ENCODE assay signal across 1 cellular context in the genomic region with DNA sequence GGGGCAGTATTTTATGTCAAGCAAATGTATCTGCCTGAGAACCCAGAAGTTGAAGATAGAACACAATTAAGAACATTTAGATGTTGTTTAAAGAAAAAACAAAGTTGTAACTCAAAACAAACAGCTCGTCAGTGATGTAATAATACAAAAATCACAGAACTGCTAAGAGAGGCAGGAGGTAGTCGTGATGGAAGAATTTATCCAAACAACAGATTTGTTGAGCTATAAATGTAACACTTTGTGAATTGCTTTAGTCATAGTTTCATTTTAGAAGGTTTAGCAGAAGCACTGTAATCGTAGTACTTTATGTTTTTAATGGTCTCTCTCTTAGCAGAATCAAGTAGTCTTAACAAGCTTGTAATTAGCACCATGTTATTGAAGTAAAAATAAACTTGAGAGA.
TF ChIP-seq lines count a peak whose summit lies in the region.

No MANE protein-coding gene starts in this region.

TF ChIP-seq in GM12878, 131 proteins besides CTCF, POLR2A, EP300 and RAD21:
- TF ChIP-seq CHD4 (IDR thresholded peaks at IDR 0.05): no peak
- TF ChIP-seq CBX3 (IDR thresholded peaks at IDR 0.05; ENCODE audit: borderline replicate concordance, low read depth): no peak
- TF ChIP-seq, protein P1, sequence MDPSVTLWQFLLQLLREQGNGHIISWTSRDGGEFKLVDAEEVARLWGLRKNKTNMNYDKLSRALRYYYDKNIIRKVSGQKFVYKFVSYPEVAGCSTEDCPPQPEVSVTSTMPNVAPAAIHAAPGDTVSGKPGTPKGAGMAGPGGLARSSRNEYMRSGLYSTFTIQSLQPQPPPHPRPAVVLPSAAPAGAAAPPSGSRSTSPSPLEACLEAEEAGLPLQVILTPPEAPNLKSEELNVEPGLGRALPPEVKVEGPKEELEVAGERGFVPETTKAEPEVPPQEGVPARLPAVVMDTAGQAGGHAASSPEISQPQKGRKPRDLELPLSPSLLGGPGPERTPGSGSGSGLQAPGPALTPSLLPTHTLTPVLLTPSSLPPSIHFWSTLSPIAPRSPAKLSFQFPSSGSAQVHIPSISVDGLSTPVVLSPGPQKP (IDR thresholded peaks at IDR 0.05; ENCODE audit: low read depth, low read length): no peak
- TF ChIP-seq, protein P2, sequence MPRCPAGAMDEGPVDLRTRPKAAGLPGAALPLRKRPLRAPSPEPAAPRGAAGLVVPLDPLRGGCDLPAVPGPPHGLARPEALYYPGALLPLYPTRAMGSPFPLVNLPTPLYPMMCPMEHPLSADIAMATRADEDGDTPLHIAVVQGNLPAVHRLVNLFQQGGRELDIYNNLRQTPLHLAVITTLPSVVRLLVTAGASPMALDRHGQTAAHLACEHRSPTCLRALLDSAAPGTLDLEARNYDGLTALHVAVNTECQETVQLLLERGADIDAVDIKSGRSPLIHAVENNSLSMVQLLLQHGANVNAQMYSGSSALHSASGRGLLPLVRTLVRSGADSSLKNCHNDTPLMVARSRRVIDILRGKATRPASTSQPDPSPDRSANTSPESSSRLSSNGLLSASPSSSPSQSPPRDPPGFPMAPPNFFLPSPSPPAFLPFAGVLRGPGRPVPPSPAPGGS (IDR thresholded peaks at IDR 0.05; ENCODE audit: borderline replicate concordance, insufficient read depth, low read depth, low read length, poor library complexity, severe bottlenecking): no peak
- TF ChIP-seq NFIC (IDR thresholded peaks at IDR 0.05; ENCODE audit: low read depth, low read length): no peak
- no peak for TF ChIP-seq POLR2AphosphoS5 (IDR thresholded peaks at IDR 0.05; ENCODE audit: low read length)
- TF ChIP-seq, protein P3, sequence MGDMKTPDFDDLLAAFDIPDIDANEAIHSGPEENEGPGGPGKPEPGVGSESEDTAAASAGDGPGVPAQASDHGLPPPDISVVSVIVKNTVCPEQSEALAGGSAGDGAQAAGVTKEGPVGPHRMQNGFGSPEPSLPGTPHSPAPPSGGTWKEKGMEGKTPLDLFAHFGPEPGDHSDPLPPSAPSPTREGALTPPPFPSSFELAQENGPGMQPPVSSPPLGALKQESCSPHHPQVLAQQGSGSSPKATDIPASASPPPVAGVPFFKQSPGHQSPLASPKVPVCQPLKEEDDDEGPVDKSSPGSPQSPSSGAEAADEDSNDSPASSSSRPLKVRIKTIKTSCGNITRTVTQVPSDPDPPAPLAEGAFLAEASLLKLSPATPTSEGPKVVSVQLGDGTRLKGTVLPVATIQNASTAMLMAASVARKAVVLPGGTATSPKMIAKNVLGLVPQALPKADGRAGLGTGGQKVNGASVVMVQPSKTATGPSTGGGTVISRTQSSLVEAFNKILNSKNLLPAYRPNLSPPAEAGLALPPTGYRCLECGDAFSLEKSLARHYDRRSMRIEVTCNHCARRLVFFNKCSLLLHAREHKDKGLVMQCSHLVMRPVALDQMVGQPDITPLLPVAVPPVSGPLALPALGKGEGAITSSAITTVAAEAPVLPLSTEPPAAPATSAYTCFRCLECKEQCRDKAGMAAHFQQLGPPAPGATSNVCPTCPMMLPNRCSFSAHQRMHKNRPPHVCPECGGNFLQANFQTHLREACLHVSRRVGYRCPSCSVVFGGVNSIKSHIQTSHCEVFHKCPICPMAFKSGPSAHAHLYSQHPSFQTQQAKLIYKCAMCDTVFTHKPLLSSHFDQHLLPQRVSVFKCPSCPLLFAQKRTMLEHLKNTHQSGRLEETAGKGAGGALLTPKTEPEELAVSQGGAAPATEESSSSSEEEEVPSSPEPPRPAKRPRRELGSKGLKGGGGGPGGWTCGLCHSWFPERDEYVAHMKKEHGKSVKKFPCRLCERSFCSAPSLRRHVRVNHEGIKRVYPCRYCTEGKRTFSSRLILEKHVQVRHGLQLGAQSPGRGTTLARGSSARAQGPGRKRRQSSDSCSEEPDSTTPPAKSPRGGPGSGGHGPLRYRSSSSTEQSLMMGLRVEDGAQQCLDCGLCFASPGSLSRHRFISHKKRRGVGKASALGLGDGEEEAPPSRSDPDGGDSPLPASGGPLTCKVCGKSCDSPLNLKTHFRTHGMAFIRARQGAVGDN (IDR thresholded peaks at IDR 0.05): no peak
- TF ChIP-seq, protein P4, sequence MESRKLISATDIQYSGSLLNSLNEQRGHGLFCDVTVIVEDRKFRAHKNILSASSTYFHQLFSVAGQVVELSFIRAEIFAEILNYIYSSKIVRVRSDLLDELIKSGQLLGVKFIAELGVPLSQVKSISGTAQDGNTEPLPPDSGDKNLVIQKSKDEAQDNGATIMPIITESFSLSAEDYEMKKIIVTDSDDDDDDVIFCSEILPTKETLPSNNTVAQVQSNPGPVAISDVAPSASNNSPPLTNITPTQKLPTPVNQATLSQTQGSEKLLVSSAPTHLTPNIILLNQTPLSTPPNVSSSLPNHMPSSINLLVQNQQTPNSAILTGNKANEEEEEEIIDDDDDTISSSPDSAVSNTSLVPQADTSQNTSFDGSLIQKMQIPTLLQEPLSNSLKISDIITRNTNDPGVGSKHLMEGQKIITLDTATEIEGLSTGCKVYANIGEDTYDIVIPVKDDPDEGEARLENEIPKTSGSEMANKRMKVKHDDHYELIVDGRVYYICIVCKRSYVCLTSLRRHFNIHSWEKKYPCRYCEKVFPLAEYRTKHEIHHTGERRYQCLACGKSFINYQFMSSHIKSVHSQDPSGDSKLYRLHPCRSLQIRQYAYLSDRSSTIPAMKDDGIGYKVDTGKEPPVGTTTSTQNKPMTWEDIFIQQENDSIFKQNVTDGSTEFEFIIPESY (IDR thresholded peaks at IDR 0.05): no peak
TF ChIP-seq in GM12878: peak in this region for 0.
